In genomic region chr9:137674307-137675305, GRCh38 we compare ENCODE assay signal across 14 cellular contexts. TPM values are rescaled to one million over a fixed set of nuclear protein-coding genes. Genes with fewer than 3 reads are reported as not detected.
DNase-seq lines count a peak whose midpoint lies in the region; ATAC-seq and TF ChIP-seq lines count a peak whose summit lies in the region.
"Had no signal": no experiment of that assay in that cellular context is flagged by ENCODE, and none has a peak within 500 bp of the region (broad histone marks: within the 10 kb centered on the region; RNA-seq: fewer than 3 reads in every experiment).

No MANE protein-coding gene starts in this region.

- peaks cover 29% of the 10 kb centered on the region for H3K36me3 Mint-ChIP-seq in activated T-helper 17 cell treated with anti-CD3 and anti-CD28 coated beads, Interleukin-2, amount 50 U/mL, for 72 hours (ENCODE audit: low read depth)
- peaks cover 37% of the 10 kb centered on the region for H3K36me3 Mint-ChIP-seq in stimulated activated effector memory CD8-positive, alpha-beta T cell treated with anti-CD3 and anti-CD28 coated beads, Interleukin-12 subunit alpha, Interleukin-12 subunit beta, amount 100 ng/mL, for 72 hours

- no peaks in the 10 kb centered on the region for H3K9me3 ChIP-seq in iPS-18a (ENCODE audit: control insufficient read depth, low read depth, low read length)
- no peaks in the 10 kb centered on the region for H3K9me3 ChIP-seq in effector memory CD4-positive, alpha-beta T cell (ENCODE audit: control insufficient read depth, low read length)
- no peaks in the 10 kb centered on the region for H3K9me3 ChIP-seq in right lobe of liver
- H3K9me3 ChIP-seq: tibial artery had no signal

- H3K9me3 Mint-ChIP-seq in activated T-helper 17 cell treated with anti-CD3 and anti-CD28 coated beads, Interleukin-2, amount 50 U/mL, for 72 hours, result no peaks in the 10 kb centered on the region
- no peaks in the 10 kb centered on the region for H3K9me3 Mint-ChIP-seq in stimulated activated effector memory CD8-positive, alpha-beta T cell treated with anti-CD3 and anti-CD28 coated beads, Interleukin-12 subunit alpha, Interleukin-12 subunit beta, amount 100 ng/mL, for 72 hours
- H3K9me3 Mint-ChIP-seq: activated naive CD4-positive, alpha-beta T cell treated with anti-CD3 and anti-CD28 coated beads for 36 hours had no signal

- no peaks in the 10 kb centered on the region for H3K27me3 Mint-ChIP-seq in activated T-helper 17 cell treated with anti-CD3 and anti-CD28 coated beads, Interleukin-2, amount 50 U/mL, for 72 hours
- H3K27me3 Mint-ChIP-seq: T-helper 17 cell had no signal

- TF ChIP-seq POLR2A in right lobe of liver (IDR thresholded peaks at IDR 0.05), result no peak

- no peak for ATAC-seq in activated T-helper 17 cell treated with anti-CD3 and anti-CD28 coated beads, Interleukin-2, amount 50 U/mL, for 72 hours (replicated peaks)
- no peak for ATAC-seq in stimulated activated effector memory CD8-positive, alpha-beta T cell treated with anti-CD3 and anti-CD28 coated beads, Interleukin-12 subunit alpha, Interleukin-12 subunit beta, amount 100 ng/mL, for 72 hours
- ATAC-seq in right lobe of liver, result no peak
- ATAC-seq: T-helper 17 cell had no signal

- H3K4me3 ChIP-seq in iPS-18a (ENCODE audit: low read length) (peak overlapping the region; percentile 19), right lobe of liver (no peak overlapping the region)
- H3K4me3 ChIP-seq in effector memory CD4-positive, alpha-beta T cell (ENCODE audit: insufficient read depth, low read depth, low read length, poor library complexity, severe bottlenecking), result no peak overlapping the region
- H3K4me3 ChIP-seq: tibial artery had no signal

- intact Hi-C loops in right lobe of liver (cut with DNase I), result no loop called here

- peaks cover 20% of the 10 kb centered on the region for H3K4me1 Mint-ChIP-seq in activated T-helper 17 cell treated with anti-CD3 and anti-CD28 coated beads, Interleukin-2, amount 50 U/mL, for 72 hours
- peaks cover 47% of the 10 kb centered on the region for H3K4me1 Mint-ChIP-seq in stimulated activated effector memory CD8-positive, alpha-beta T cell treated with anti-CD3 and anti-CD28 coated beads, Interleukin-12 subunit alpha, Interleukin-12 subunit beta, amount 100 ng/mL, for 72 hours

- H3K4me3 Mint-ChIP-seq in activated T-helper 17 cell treated with anti-CD3 and anti-CD28 coated beads, Interleukin-2, amount 50 U/mL, for 72 hours, result no peak overlapping the region
- H3K4me3 Mint-ChIP-seq in stimulated activated effector memory CD8-positive, alpha-beta T cell treated with anti-CD3 and anti-CD28 coated beads, Interleukin-12 subunit alpha, Interleukin-12 subunit beta, amount 100 ng/mL, for 72 hours, result no peak overlapping the region
- H3K4me3 Mint-ChIP-seq: activated naive CD4-positive, alpha-beta T cell treated with anti-CD3 and anti-CD28 coated beads for 36 hours; T-helper 17 cell had no signal

- H3K27me3 ChIP-seq in iPS-18a (ENCODE audit: control insufficient read depth, insufficient read depth, low read length) (no peaks in the 10 kb centered on the region), right lobe of liver (no peaks in the 10 kb centered on the region)
- H3K27me3 ChIP-seq in effector memory CD4-positive, alpha-beta T cell (replicated peaks; ENCODE audit: control insufficient read depth, insufficient read depth, low read length, poor library complexity, severe bottlenecking), result no peaks in the 10 kb centered on the region
- H3K27me3 ChIP-seq: tibial artery had no signal

- peak overlapping the region; percentile 48 for H3K27ac ChIP-seq in iPS-18a (ENCODE audit: low read length)
- no peak overlapping the region for H3K27ac ChIP-seq in effector memory CD4-positive, alpha-beta T cell (ENCODE audit: insufficient read depth, low read length, poor library complexity, severe bottlenecking)
- no peak overlapping the region for H3K27ac ChIP-seq in right lobe of liver
- H3K27ac ChIP-seq: tibial artery had no signal

- peak; percentile 29 to 56 for DNase-seq in NCI-H526 (lab: John Stamatoyannopoulos, UW)
- DNase-seq in NCI-H526 treated with DMSO at 0.1 percent for 48 hours (lab: John Stamatoyannopoulos, UW), result no peak
- no peak for DNase-seq in stimulated activated effector memory CD8-positive, alpha-beta T cell treated with anti-CD3 and anti-CD28 coated beads, Interleukin-12 subunit alpha, Interleukin-12 subunit beta, amount 100 ng/mL, for 72 hours (ENCODE audit: low spot score in 2 of 2)
- no peak for DNase-seq in effector memory CD4-positive, alpha-beta T cell
- DNase-seq in putamen (ENCODE audit: low spot score), result no peak
- DNase-seq in right lobe of liver, result no peak
- DNase-seq: activated CD4-positive, alpha-beta T cell treated with anti-CD3 and anti-CD28 coated beads, Interleukin-2, amount 50 U/mL, for 48 hours; activated naive CD4-positive, alpha-beta T cell treated with anti-CD3 and anti-CD28 coated beads for 36 hours; Kasumi-1; NCI-H2081 treated with DMSO at 0.1 percent for 48 hours; T-helper 17 cell had no signal

- 83% methylated on average over 18 of the region's 20 CpGs for WGBS in right lobe of liver (ENCODE audit: insufficient coverage, low coverage, low lambda C conversion rate, missing lambda C conversion rate)

- peak overlapping the region; percentile 18 for H3K27ac Mint-ChIP-seq in activated T-helper 17 cell treated with anti-CD3 and anti-CD28 coated beads, Interleukin-2, amount 50 U/mL, for 72 hours
- H3K27ac Mint-ChIP-seq in stimulated activated effector memory CD8-positive, alpha-beta T cell treated with anti-CD3 and anti-CD28 coated beads, Interleukin-12 subunit alpha, Interleukin-12 subunit beta, amount 100 ng/mL, for 72 hours, result peak overlapping the region; percentile 79
- H3K27ac Mint-ChIP-seq: activated naive CD4-positive, alpha-beta T cell treated with anti-CD3 and anti-CD28 coated beads for 36 hours; T-helper 17 cell had no signal

- H3K36me3 ChIP-seq in iPS-18a (ENCODE audit: control insufficient read depth, low read depth, low read length), result no peaks in the 10 kb centered on the region
- H3K36me3 ChIP-seq in effector memory CD4-positive, alpha-beta T cell (ENCODE audit: control insufficient read depth, insufficient read depth, low read length), result peaks cover under 1% of the 10 kb centered on the region
- no peaks in the 10 kb centered on the region for H3K36me3 ChIP-seq in right lobe of liver

- no peak for TF ChIP-seq CTCF in right lobe of liver (IDR thresholded peaks at IDR 0.05)

- peaks cover 40% of the 10 kb centered on the region for H3K4me1 ChIP-seq in iPS-18a (ENCODE audit: control insufficient read depth, low read depth, low read length)
- H3K4me1 ChIP-seq in effector memory CD4-positive, alpha-beta T cell (ENCODE audit: control insufficient read depth, insufficient read depth, low read length, poor library complexity, severe bottlenecking), result no peaks in the 10 kb centered on the region
- H3K4me1 ChIP-seq in right lobe of liver, result peaks cover 0 to 27% (median 9%) of the 10 kb centered on the region in 4 donors

- peak overlapping the region; percentile 38 for H3K9ac ChIP-seq in iPS-18a (ENCODE audit: low read length)

RNA-seq across cellular contexts. Expression of gene EHMT1, which starts 55.8 kb away (rescaled TPM):
- total RNA-seq in activated T-helper 17 cell treated with anti-CD3 and anti-CD28 coated beads, Interleukin-2, amount 50 U/mL, for 72 hours, result 10 to 100 TPM; 77.2 to 77.8 TPM
- total RNA-seq in right lobe of liver, result 10 to 100 TPM; 26.8 to 51.9 (median 36.7) TPM

Comparison
In these comparisons a context has a peak if more than half of its experiments do, and no peak if none do; other contexts are left out.
1. DNase-seq: peak in NCI-H526 (2 of 2); none in NCI-H526 treated with DMSO at 0.1 percent for 48 hours (single experiment), stimulated activated effector memory CD8-positive, alpha-beta T cell treated with anti-CD3 and anti-CD28 coated beads, Interleukin-12 subunit alpha, Interleukin-12 subunit beta, amount 100 ng/mL, for 72 hours (0 of 2), effector memory CD4-positive, alpha-beta T cell (0 of 3), putamen (single experiment) and right lobe of liver (0 of 3).